Comparison of ENCODE assay signal across 1 cellular context in genomic region chr1:39901486-39902120, GRCh38.
TF ChIP-seq lines count a peak whose summit lies in the region.

MYCL (minus strand) TSS chr1:39901917; CDS start chr1:39901434, 483 bp downstream.

TF ChIP-seq in K562, 482 proteins besides CTCF, POLR2A, EP300 and RAD21 (continued from another document and continues in another):
- no peak for TF ChIP-seq USF2 (CRISPR knock-in tag; IDR thresholded peaks at IDR 0.05)
- peak; percentile 100 for TF ChIP-seq ZNF766 (CRISPR knock-in tag; conservative IDR thresholded peaks at IDR 0.05)
- TF ChIP-seq ZNF277 (CRISPR knock-in tag; IDR thresholded peaks at IDR 0.05; ENCODE audit: borderline replicate concordance) = no peak
- peak in 1 of 2 experiments; percentile 79; a peak in 1 of 4 replicates for TF ChIP-seq MAZ (CRISPR knock-in tag; conservative IDR thresholded peaks at IDR 0.05 in 1 of 2, IDR thresholded peaks at IDR 0.05 in 1 of 2)
- peak; percentile 86 for TF ChIP-seq POLR2G (IDR thresholded peaks at IDR 0.05; ENCODE audit: low read depth, low read length)
- no peak for TF ChIP-seq SNRNP70 (optimal IDR thresholded peaks at IDR 0.05; ENCODE audit: low read depth, low read length)
- peak; percentile 77 for TF ChIP-seq RBFOX2 (IDR thresholded peaks at IDR 0.05; ENCODE audit: low read depth, low read length)
- TF ChIP-seq ZNF639 (CRISPR knock-in tag; conservative IDR thresholded peaks at IDR 0.05 in 1 of 2, IDR thresholded peaks at IDR 0.05 in 1 of 2) = peak in 1 of 2 experiments; percentile 98; a peak in 2 of 4 replicates
- TF ChIP-seq NONO (IDR thresholded peaks at IDR 0.05; ENCODE audit: low read depth in 2 of 2, low read length in 1 of 2) = peak in 1 of 2 experiments; percentile 94
- TF ChIP-seq ZNF589 (CRISPR knock-in tag; IDR thresholded peaks at IDR 0.05; ENCODE audit: low read depth) = peak; percentile 100
- peak; percentile 84 for TF ChIP-seq NFXL1 (CRISPR knock-in tag; IDR thresholded peaks at IDR 0.05)
- TF ChIP-seq HDAC8 (tag; IDR thresholded peaks at IDR 0.05) = peak; percentile 79; the same call in 1 of the 2 replicates
- peak; percentile 96; the same call in 1 of the 2 replicates for TF ChIP-seq ZBTB9 (CRISPR knock-in tag; IDR thresholded peaks at IDR 0.05)
- TF ChIP-seq HSF4 (CRISPR knock-in tag; IDR thresholded peaks at IDR 0.05; ENCODE audit: borderline replicate concordance) = peak; percentile 90
- no peak for TF ChIP-seq NFYB (IDR thresholded peaks at IDR 0.05; ENCODE audit: extremely low read depth, insufficient read length)
- no peak for TF ChIP-seq MEF2D (tag; conservative IDR thresholded peaks at IDR 0.05; ENCODE audit: low read depth)
- TF ChIP-seq CUX1 (CRISPR knock-in tag; IDR thresholded peaks at IDR 0.05) = peak; percentile 96
- peak; percentile 77; the same call in 1 of the 2 replicates for TF ChIP-seq E2F5 (CRISPR knock-in tag; IDR thresholded peaks at IDR 0.05)
- TF ChIP-seq SIN3A (IDR thresholded peaks at IDR 0.05; ENCODE audit: borderline replicate concordance in 2 of 2, control insufficient read depth in 1 of 2, low read depth in 2 of 2, low read length in 2 of 2) = peak in 1 of 2 experiments; percentile 18; a peak in 2 of 4 replicates
- TF ChIP-seq NFRKB (IDR thresholded peaks at IDR 0.05; ENCODE audit: low read depth) = no peak
- TF ChIP-seq CGGBP1 (CRISPR knock-in tag; IDR thresholded peaks at IDR 0.05) = no peak
- no peak; the same call in 1 of the 2 replicates for TF ChIP-seq ZNF431 (CRISPR knock-in tag; IDR thresholded peaks at IDR 0.05)
- no peak for TF ChIP-seq KAT7 (CRISPR knock-in tag; IDR thresholded peaks at IDR 0.05; ENCODE audit: borderline replicate concordance)
- peak; percentile 99 for TF ChIP-seq CXXC5 (CRISPR knock-in tag; IDR thresholded peaks at IDR 0.05)
- peak; percentile 88 to 91; a peak in 2 of 4 replicates for TF ChIP-seq NRF1 (conservative IDR thresholded peaks at IDR 0.05 in 1 of 2, IDR thresholded peaks at IDR 0.05 in 1 of 2)
- peak; percentile 26; the same call in 1 of the 2 replicates for TF ChIP-seq ZNF24 (IDR thresholded peaks at IDR 0.05)
- no peak for TF ChIP-seq NR4A1 (CRISPR knock-in tag; IDR thresholded peaks at IDR 0.05)
- TF ChIP-seq NR4A1 (tag; IDR thresholded peaks at IDR 0.05) = peak; percentile 94; the same call in 1 of the 2 replicates
- TF ChIP-seq THRB (CRISPR knock-in tag; conservative IDR thresholded peaks at IDR 0.05) = no peak
- no peak for TF ChIP-seq RNF2 (IDR thresholded peaks at IDR 0.05)
- TF ChIP-seq ZNF311 (CRISPR knock-in tag; IDR thresholded peaks at IDR 0.05) = 0 out of 2 replicates have a peak, but pooled peaks have one; percentile 51
- TF ChIP-seq GABPA (tag; conservative IDR thresholded peaks at IDR 0.05; ENCODE audit: low read depth) = peak; percentile 58
- no peak for TF ChIP-seq RFX7 (CRISPR knock-in tag; IDR thresholded peaks at IDR 0.05)
- TF ChIP-seq RBBP5 (IDR thresholded peaks at IDR 0.05; ENCODE audit: borderline replicate concordance, insufficient read depth, low read length, poor library complexity, severe bottlenecking) = peak; percentile 62
- TF ChIP-seq CCNT2 (IDR thresholded peaks at IDR 0.05; ENCODE audit: borderline replicate concordance, extremely low read depth, insufficient read length, low read depth, low read length) = peak; percentile 69
- TF ChIP-seq ETS1 (conservative IDR thresholded peaks at IDR 0.05; ENCODE audit: control insufficient read depth, low read depth, low read length) = no peak; the same call in none of the 2 replicates
- no peak for TF ChIP-seq MXI1 (IDR thresholded peaks at IDR 0.05; ENCODE audit: low read depth, low read length)
- 0 out of 2 replicates have a peak, but pooled peaks have one; percentile 37 for TF ChIP-seq KLF16 (IDR thresholded peaks at IDR 0.05)
- TF ChIP-seq ZKSCAN8 (CRISPR knock-in tag; IDR thresholded peaks at IDR 0.05) = peak; percentile 95
- peak; percentile 42 for TF ChIP-seq TAF1 (IDR thresholded peaks at IDR 0.05; ENCODE audit: control insufficient read depth, extremely low read depth, insufficient read depth, low read length, severe bottlenecking)
- TF ChIP-seq XRCC5 (IDR thresholded peaks at IDR 0.05; ENCODE audit: low read depth, low read length) = no peak
- TF ChIP-seq ZNF609 (CRISPR knock-in tag; IDR thresholded peaks at IDR 0.05; ENCODE audit: borderline replicate concordance) = 0 out of 2 replicates have a peak, but pooled peaks have one; percentile 47
